In the genomic region with DNA sequence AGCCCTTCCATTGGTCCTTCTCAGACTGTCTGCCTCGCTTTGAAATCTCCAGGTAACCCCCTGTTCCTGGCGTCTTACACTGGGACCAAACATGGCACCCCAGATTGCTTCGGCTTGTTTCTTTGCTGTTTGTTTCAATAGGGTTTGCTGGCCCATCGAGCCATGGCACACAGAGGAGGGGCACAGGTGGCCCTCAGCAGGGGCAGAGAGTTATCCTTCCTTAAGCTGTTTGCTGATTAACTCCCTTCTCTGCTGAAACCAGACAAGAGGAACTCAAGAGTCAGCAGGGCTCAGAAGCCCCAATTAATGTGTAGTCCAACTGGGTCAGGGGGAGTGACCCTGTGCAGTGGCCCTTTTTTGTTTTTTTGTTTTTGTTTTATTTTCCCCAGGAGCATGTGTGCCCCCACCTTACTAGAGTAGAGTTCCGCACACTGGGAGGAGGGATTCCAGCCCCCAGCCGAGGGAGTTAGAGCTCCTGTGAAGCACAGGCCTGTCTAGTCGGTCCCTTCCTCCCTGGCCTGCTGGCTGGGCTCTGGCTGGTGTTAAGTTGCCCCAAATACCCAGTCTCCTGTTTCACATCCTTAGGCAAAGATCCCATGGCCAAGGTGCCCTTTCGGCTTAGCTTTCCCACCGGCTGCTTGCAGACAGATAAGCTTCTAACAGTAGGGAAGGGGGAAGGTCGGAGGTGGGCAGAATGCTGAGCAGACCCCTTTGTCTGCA, we compare ENCODE assay signal across 10 cellular contexts. TPM values are rescaled to one million over a fixed set of nuclear protein-coding genes. Genes with fewer than 3 reads are reported as not detected.
DNase-seq lines count a peak whose midpoint lies in the region; ATAC-seq, FAIRE-seq and TF ChIP-seq lines count a peak whose summit lies in the region.
"Had no signal": no experiment of that assay in that cellular context is flagged by ENCODE, and none has a peak within 500 bp of the region (broad histone marks: within the 10 kb centered on the region; RNA-seq: fewer than 3 reads in every experiment).

No MANE protein-coding gene starts in this region.

- no peak overlapping the region for H3K4me3 Mint-ChIP-seq in activated T-helper 2 cell treated with anti-CD3 and anti-CD28 coated beads, Interferon-gamma antibody, Interleukin-2, Interleukin-4, amounts not matched to agents 10 μg/mL and 5 μg/mL and 100 μg/mL, durations not matched to agents 14 hours and 24 hours and 36 hours (ENCODE audit: low read depth)
- H3K4me3 Mint-ChIP-seq in stimulated activated effector memory CD8-positive, alpha-beta T cell treated with anti-CD3 and anti-CD28 coated beads, Interleukin-12 subunit alpha, Interleukin-12 subunit beta, amount 100 ng/mL, for 72 hours: no peak overlapping the region
- no peak overlapping the region for H3K4me3 Mint-ChIP-seq in activated CD4-positive, alpha-beta T cell treated with anti-CD3 and anti-CD28 coated beads, Interleukin-2, amount 10 ng/mL, durations not matched to agents 7 days and 5 days

- peak overlapping the region; percentile 30 for H3K27ac Mint-ChIP-seq in activated T-helper 2 cell treated with anti-CD3 and anti-CD28 coated beads, Interferon-gamma antibody, Interleukin-2, Interleukin-4, amounts not matched to agents 10 μg/mL and 5 μg/mL and 100 μg/mL, durations not matched to agents 14 hours and 24 hours and 36 hours
- peak overlapping the region; percentile 51 for H3K27ac Mint-ChIP-seq in stimulated activated effector memory CD8-positive, alpha-beta T cell treated with anti-CD3 and anti-CD28 coated beads, Interleukin-12 subunit alpha, Interleukin-12 subunit beta, amount 100 ng/mL, for 72 hours
- H3K27ac Mint-ChIP-seq in activated CD4-positive, alpha-beta T cell treated with anti-CD3 and anti-CD28 coated beads, Interleukin-2, amount 10 ng/mL, durations not matched to agents 7 days and 5 days: no peak overlapping the region

- in situ Hi-C loops in HepG2 (cut with HindIII; ENCODE audit: extremely low pct_ligation_motif_present, low pct_unique_long_range_greater_than_20kb): no loop called here

- H4K20me1 ChIP-seq in HepG2 (ENCODE audit: insufficient read depth, low read length): no peaks in the 10 kb centered on the region

- POLR2A ChIA-PET in HEK293 (lab: Yijun Ruan, JAX) (no interaction called here), HepG2 (lab: Yijun Ruan, JAX) (no interaction called here)
- POLR2A ChIA-PET in activated CD4-positive, alpha-beta T cell treated with anti-CD3 and anti-CD28 coated beads, Interleukin-2, amount 10 ng/mL, durations not matched to agents 7 days and 5 days (lab: Charles Lee): no interaction called here

- H3K4me1 ChIP-seq in HEK293 (ENCODE audit: control insufficient read depth, insufficient read depth, low read length): peaks cover 42% of the 10 kb centered on the region
- peaks cover 89% of the 10 kb centered on the region for H3K4me1 ChIP-seq in HepG2 (ENCODE audit: insufficient read depth, low read length)

- CTCF ChIA-PET in HEK293 (lab: Yijun Ruan, JAX) (interaction anchor here (0.6 to 2.4 kb wide), 2 partner anchors 29 to 41 kb away, joined by 3 to 7 read pairs; no protein-coding TSS in a partner anchor), HepG2 (lab: Yijun Ruan, JAX; ENCODE audit: low intra/inter-chr PET ratio, low total read pairs) (no interaction called here)
- CTCF ChIA-PET in activated CD4-positive, alpha-beta T cell treated with anti-CD3 and anti-CD28 coated beads, Interleukin-2, amount 10 ng/mL, durations not matched to agents 7 days and 5 days (lab: Charles Lee): interaction anchor here (0.6 to 1.5 kb wide), 4 partner anchors 8 to 40 kb away, joined by 3 read pairs; a partner anchor contains a TSS

- no peak overlapping the region for H3K9ac ChIP-seq in HepG2 (ENCODE audit: insufficient read depth, low read depth, low read length)

- no peak for FAIRE-seq in HepG2 (lab: Jason Lieb, UNC)

- 86% methylated on average over 10 of the region's 10 CpGs for WGBS in HepG2 (ENCODE audit: low lambda C conversion rate)

- peaks cover 7% of the 10 kb centered on the region for H3K36me3 Mint-ChIP-seq in activated T-helper 2 cell treated with anti-CD3 and anti-CD28 coated beads, Interferon-gamma antibody, Interleukin-2, Interleukin-4, amounts not matched to agents 10 μg/mL and 5 μg/mL and 100 μg/mL, durations not matched to agents 14 hours and 24 hours and 36 hours (ENCODE audit: low read depth)
- no peaks in the 10 kb centered on the region for H3K36me3 Mint-ChIP-seq in stimulated activated effector memory CD8-positive, alpha-beta T cell treated with anti-CD3 and anti-CD28 coated beads, Interleukin-12 subunit alpha, Interleukin-12 subunit beta, amount 100 ng/mL, for 72 hours
- H3K36me3 Mint-ChIP-seq in activated CD4-positive, alpha-beta T cell treated with anti-CD3 and anti-CD28 coated beads, Interleukin-2, amount 10 ng/mL, durations not matched to agents 7 days and 5 days (ENCODE audit: low read depth): peaks cover 11% of the 10 kb centered on the region

- TF ChIP-seq EP300 in HepG2 (IDR thresholded peaks at IDR 0.05; ENCODE audit: low read depth in 2 of 2, low read length in 2 of 2) (no peak), HepG2 (CRISPR knock-in tag; IDR thresholded peaks at IDR 0.05; ENCODE audit: borderline replicate concordance) (no peak)

- no peak for TF ChIP-seq POLR2A in HepG2 (IDR thresholded peaks at IDR 0.05; ENCODE audit: insufficient read depth in 1 of 2, low read depth in 2 of 2, low read length in 2 of 2)

- no peaks in the 10 kb centered on the region for H3K27me3 ChIP-seq in HepG2 (ENCODE audit: control insufficient read depth in 1 of 2, insufficient read depth in 2 of 2, low read length in 2 of 2)

- BruUV-seq in HepG2 (replicated peaks; lab: Mats Ljungman, UMichigan): no TSS peak

- no peaks in the 10 kb centered on the region for H3K27me3 Mint-ChIP-seq in activated T-helper 2 cell treated with anti-CD3 and anti-CD28 coated beads, Interferon-gamma antibody, Interleukin-2, Interleukin-4, amounts not matched to agents 10 μg/mL and 5 μg/mL and 100 μg/mL, durations not matched to agents 14 hours and 24 hours and 36 hours (ENCODE audit: low read depth)
- H3K27me3 Mint-ChIP-seq in activated CD4-positive, alpha-beta T cell treated with anti-CD3 and anti-CD28 coated beads, Interleukin-2, amount 10 ng/mL, durations not matched to agents 7 days and 5 days: no peaks in the 10 kb centered on the region

- H3K4me3 ChIP-seq in HEK293 (ENCODE audit: low read depth, low read length) (no peak overlapping the region), HepG2 (replicated peaks in 1 of 3; ENCODE audit: insufficient read depth in 1 of 3, low read depth in 2 of 3, low read length in 3 of 3) (no peak overlapping the region)

- no peak overlapping the region for H2AFZ ChIP-seq in HepG2 (ENCODE audit: low read length)

- H3K36me3 ChIP-seq in HEK293 (ENCODE audit: control insufficient read depth in 2 of 2, insufficient read depth in 1 of 2, low read length in 2 of 2): no peaks in the 10 kb centered on the region
- no peaks in the 10 kb centered on the region; a peak in 1 of 5 replicates for H3K36me3 ChIP-seq in HepG2 (replicated peaks in 1 of 2; ENCODE audit: control insufficient read depth in 1 of 2, insufficient read depth in 2 of 2, low read length in 2 of 2)

- TF ChIP-seq CTCF in HEK293 (tag by site-specific recombination; IDR thresholded peaks at IDR 0.05): no peak
- no peak for TF ChIP-seq CTCF in HepG2 (CRISPR knock-in tag; IDR thresholded peaks at IDR 0.05)

- no peak for TF ChIP-seq RAD21 in HepG2 (CRISPR knock-in tag; IDR thresholded peaks at IDR 0.05)

- no peaks in the 10 kb centered on the region for H3K9me3 Mint-ChIP-seq in activated T-helper 2 cell treated with anti-CD3 and anti-CD28 coated beads, Interferon-gamma antibody, Interleukin-2, Interleukin-4, amounts not matched to agents 10 μg/mL and 5 μg/mL and 100 μg/mL, durations not matched to agents 14 hours and 24 hours and 36 hours
- no peaks in the 10 kb centered on the region for H3K9me3 Mint-ChIP-seq in stimulated activated effector memory CD8-positive, alpha-beta T cell treated with anti-CD3 and anti-CD28 coated beads, Interleukin-12 subunit alpha, Interleukin-12 subunit beta, amount 100 ng/mL, for 72 hours
- peaks cover 3% of the 10 kb centered on the region for H3K9me3 Mint-ChIP-seq in activated CD4-positive, alpha-beta T cell treated with anti-CD3 and anti-CD28 coated beads, Interleukin-2, amount 10 ng/mL, durations not matched to agents 7 days and 5 days

- H3K27ac ChIP-seq in HEK293 (ENCODE audit: extremely low read depth, low read depth, low read length): no peak overlapping the region
- H3K27ac ChIP-seq in HepG2 (ENCODE audit: extremely low read length, insufficient read depth, low read length): no peak overlapping the region

- DNase-seq in activated T-helper 2 cell treated with anti-CD3 and anti-CD28 coated beads, Interferon-gamma antibody, Interleukin-2, Interleukin-4, amounts not matched to agents 10 μg/mL and 5 μg/mL and 100 μg/mL, durations not matched to agents 14 hours and 24 hours and 36 hours (ENCODE audit: low spot score): no peak
- no peak for DNase-seq in HepG2 (ENCODE audit: low spot score)
- DNase-seq in stimulated activated effector memory CD8-positive, alpha-beta T cell treated with anti-CD3 and anti-CD28 coated beads, Interleukin-12 subunit alpha, Interleukin-12 subunit beta, amount 100 ng/mL, for 72 hours (ENCODE audit: low spot score in 2 of 2): no peak
- no peak for DNase-seq in central memory CD4-positive, alpha-beta T cell
- no peak for DNase-seq in activated CD4-positive, alpha-beta T cell treated with anti-CD3 and anti-CD28 coated beads, Interleukin-2, amount 10 ng/mL, durations not matched to agents 7 days and 5 days
- DNase-seq: activated gamma-delta T cell, KBM-7 had no signal

- intact Hi-C loops in activated T-helper 2 cell treated with anti-CD3 and anti-CD28 coated beads, Interferon-gamma antibody, Interleukin-2, Interleukin-4, amounts not matched to agents 10 μg/mL and 5 μg/mL and 100 μg/mL, durations not matched to agents 14 hours and 24 hours and 36 hours (cut with micrococcal nuclease): no loop called here
- intact Hi-C loops in HepG2 (cut with micrococcal nuclease; ENCODE audit: unreplicated experiment): no loop called here

- no peak for ATAC-seq in HepG2
- ATAC-seq in stimulated activated effector memory CD8-positive, alpha-beta T cell treated with anti-CD3 and anti-CD28 coated beads, Interleukin-12 subunit alpha, Interleukin-12 subunit beta, amount 100 ng/mL, for 72 hours: no peak
- no peak for ATAC-seq in HG02623 (IDR thresholded peaks at IDR 0.05; ENCODE audit: unreplicated experiment)
- no peak for ATAC-seq in GM21529 (IDR thresholded peaks at IDR 0.05; ENCODE audit: unreplicated experiment)

- peaks cover 7% of the 10 kb centered on the region for H3K79me2 ChIP-seq in HepG2 (ENCODE audit: insufficient read depth, low read length)

- H3K4me2 ChIP-seq in HepG2 (ENCODE audit: low read depth, low read length): 0 out of 2 replicates have a peak overlapping the region, but pooled peaks have one; percentile 13

- H3K9me3 ChIP-seq in HEK293 (ENCODE audit: control insufficient read depth, insufficient read depth, low read depth, low read length): no peaks in the 10 kb centered on the region
- no peaks in the 10 kb centered on the region for H3K9me3 ChIP-seq in HepG2 (ENCODE audit: low read length)

- peaks cover 66% of the 10 kb centered on the region for H3K4me1 Mint-ChIP-seq in activated T-helper 2 cell treated with anti-CD3 and anti-CD28 coated beads, Interferon-gamma antibody, Interleukin-2, Interleukin-4, amounts not matched to agents 10 μg/mL and 5 μg/mL and 100 μg/mL, durations not matched to agents 14 hours and 24 hours and 36 hours (ENCODE audit: low read depth)
- peaks cover 70% of the 10 kb centered on the region for H3K4me1 Mint-ChIP-seq in stimulated activated effector memory CD8-positive, alpha-beta T cell treated with anti-CD3 and anti-CD28 coated beads, Interleukin-12 subunit alpha, Interleukin-12 subunit beta, amount 100 ng/mL, for 72 hours
- H3K4me1 Mint-ChIP-seq in activated CD4-positive, alpha-beta T cell treated with anti-CD3 and anti-CD28 coated beads, Interleukin-2, amount 10 ng/mL, durations not matched to agents 7 days and 5 days: peaks cover 75% of the 10 kb centered on the region

RNA-seq across cellular contexts. Expression of a gene that starts 39.3 kb away (rescaled TPM):
- total RNA-seq in activated T-helper 2 cell treated with anti-CD3 and anti-CD28 coated beads, Interferon-gamma antibody, Interleukin-2, Interleukin-4, amounts not matched to agents 10 μg/mL and 5 μg/mL and 100 μg/mL, durations not matched to agents 14 hours and 24 hours and 36 hours: 5.0 and 5.3 TPM in 2 replicates
- total RNA-seq in HepG2 (2016; rRNA removed; fragmentation: Illumina TruSeq; extraction: Trizol): 7.5 and 8.5 TPM in 2 replicates
- total RNA-seq in HepG2 (2016; cell fraction: cytosol; rRNA removed; fragmentation: Illumina TruSeq; extraction: Trizol; ENCODE audit: low read depth): 18.9 and 21.5 TPM in 2 replicates
- total RNA-seq in HepG2 (2016; cell fraction: insoluble cytoplasmic fraction; rRNA removed; fragmentation: Illumina TruSeq; extraction: Trizol): 6.7 and 7.0 TPM in 2 replicates
- total RNA-seq in HepG2 (2016; cell fraction: membrane; rRNA removed; fragmentation: Illumina TruSeq; extraction: Trizol): 5.7 and 6.1 TPM in 2 replicates
- total RNA-seq in HepG2 (2016; cell fraction: nucleus; rRNA removed; fragmentation: Illumina TruSeq; extraction: Trizol): 9.8 and 11.4 TPM in 2 replicates
- 18.2 and 21.1 TPM in 2 replicates for polyA plus RNA-seq in HepG2 (2011; rRNA removed)
- polyA plus RNA-seq in HepG2 (2011; cell fraction: cytosol; rRNA removed): 8.0 and 10.6 TPM in 2 replicates
- 16.3 and 20.7 TPM in 2 replicates for polyA plus RNA-seq in HepG2 (2011; cell fraction: nucleus; rRNA removed)
- polyA plus RNA-seq in HepG2 (2012): 11.0 TPM in 2 replicates
- 0.68 and 0.79 TPM in 2 replicates for polyA plus RNA-seq in HepG2 (2016; cell fraction: cytosol; fragmentation: Illumina TruSeq; extraction: Trizol; ENCODE audit: low read depth)
- 5.2 and 5.6 TPM in 2 replicates for polyA plus RNA-seq in HepG2 (2016; cell fraction: insoluble cytoplasmic fraction; fragmentation: Illumina TruSeq; extraction: Trizol; ENCODE audit: low read depth)
- 2.3 and 2.4 TPM in 2 replicates for polyA plus RNA-seq in HepG2 (2016; cell fraction: membrane; fragmentation: Illumina TruSeq; extraction: Trizol; ENCODE audit: low read depth)
- polyA plus RNA-seq in HepG2 (2016; cell fraction: nucleus; fragmentation: Illumina TruSeq; extraction: Trizol; ENCODE audit: insufficient read depth, low read depth): 12.0 and 12.1 TPM in 2 replicates
- 10.4 and 56.0 TPM in 2 replicates for polyA minus RNA-seq in HepG2 (2011; rRNA and poly(A)+ RNA removed; ENCODE audit: low replicate concordance)
- polyA minus RNA-seq in HepG2 (2011; cell fraction: cytosol; rRNA and poly(A)+ RNA removed): 12.7 and 15.6 TPM in 2 replicates
- 18.7 and 25.6 TPM in 2 replicates for polyA minus RNA-seq in HepG2 (2011; cell fraction: nucleus; rRNA and poly(A)+ RNA removed)
- 10 to 100 TPM in 1 of 2 experiments, 1 to 10 TPM in 1; 9.4 to 13.2 TPM for total RNA-seq in activated CD4-positive, alpha-beta T cell treated with anti-CD3 and anti-CD28 coated beads, Interleukin-2, amount 10 ng/mL, durations not matched to agents 7 days and 5 days
